22 cellular contexts compared by ENCODE assay signal in genomic region chr11:45058344-45058743, GRCh38.
DNase-seq lines count a peak whose midpoint lies in the region; ATAC-seq, FAIRE-seq and TF ChIP-seq lines count a peak whose summit lies in the region.
"Had no signal": no experiment of that assay in that cellular context is flagged by ENCODE, and none has a peak within 500 bp of the region (broad histone marks: within the 10 kb centered on the region; RNA-seq: fewer than 3 reads in every experiment).

No MANE protein-coding gene starts in this region.

- H3K4me3 Mint-ChIP-seq in dendritic cell treated with granulocyte-macrophage colony-stimulating factor and Interleukin-4, amounts not matched to agents 40 ng/mL and 50 ng/mL, for 4 days = no peak overlapping the region
- H3K4me3 Mint-ChIP-seq in Caco-2 (ENCODE audit: unreplicated experiment) = no peak overlapping the region

- peaks cover 36% of the 10 kb centered on the region for H3K4me1 Mint-ChIP-seq in dendritic cell treated with granulocyte-macrophage colony-stimulating factor and Interleukin-4, amounts not matched to agents 40 ng/mL and 50 ng/mL, for 4 days (ENCODE audit: low read depth)
- no peaks in the 10 kb centered on the region for H3K4me1 Mint-ChIP-seq in Caco-2 (ENCODE audit: low read depth, unreplicated experiment)

- H3K27me3 Mint-ChIP-seq in dendritic cell treated with granulocyte-macrophage colony-stimulating factor and Interleukin-4, amounts not matched to agents 40 ng/mL and 50 ng/mL, for 4 days = peaks cover 5% of the 10 kb centered on the region
- peaks cover 6% of the 10 kb centered on the region for H3K27me3 Mint-ChIP-seq in Caco-2 (ENCODE audit: insufficient read depth, unreplicated experiment)

- no peak for TF ChIP-seq RAD21 in HepG2 (CRISPR knock-in tag; IDR thresholded peaks at IDR 0.05)

- H3K4ac ChIP-seq in neuronal stem cell (ENCODE audit: low read length) = no peak overlapping the region

- 20% methylated on average over 3 of the region's 3 CpGs for WGBS in right lobe of liver (ENCODE audit: insufficient coverage, low coverage, low lambda C conversion rate, missing lambda C conversion rate)
- 0% methylated on average over 3 of the region's 3 CpGs for WGBS in HepG2 (ENCODE audit: low lambda C conversion rate)
- no CpG with 5 or more reads among the region's 3 CpGs for WGBS in neuronal stem cell (ENCODE audit: extremely low coverage in 2 of 2, insufficient read length in 2 of 2, insufficient replicate concordance in 1 of 2), 2 donors

- TF ChIP-seq EP300 in HepG2 (IDR thresholded peaks at IDR 0.05; ENCODE audit: low read depth in 2 of 2, low read length in 2 of 2) = no peak
- no peak for TF ChIP-seq EP300 in HepG2 (CRISPR knock-in tag; IDR thresholded peaks at IDR 0.05; ENCODE audit: borderline replicate concordance)

- CTCF ChIA-PET in HepG2 (lab: Yijun Ruan, JAX; ENCODE audit: low intra/inter-chr PET ratio, low total read pairs) = no interaction called here
- CTCF ChIA-PET in Caco-2 (lab: Charles Lee) = no interaction called here

- no peaks in the 10 kb centered on the region for H4K20me1 ChIP-seq in HepG2 (ENCODE audit: insufficient read depth, low read length)

- TF ChIP-seq POLR2A in right lobe of liver (IDR thresholded peaks at IDR 0.05) (no peak), HepG2 (IDR thresholded peaks at IDR 0.05; ENCODE audit: insufficient read depth in 1 of 2, low read depth in 2 of 2, low read length in 2 of 2) (no peak)

- FAIRE-seq in HepG2 (lab: Jason Lieb, UNC) = no peak
- FAIRE-seq: A549, GM19239 had no signal

- H3K23ac ChIP-seq in neuronal stem cell (ENCODE audit: low read depth, low read length, poor library complexity) = no peak overlapping the region

- H3K4me3 ChIP-seq in right lobe of liver = no peak overlapping the region
- no peak overlapping the region for H3K4me3 ChIP-seq in HepG2 (replicated peaks in 1 of 3; ENCODE audit: insufficient read depth in 1 of 3, low read depth in 2 of 3, low read length in 3 of 3)
- no peak overlapping the region for H3K4me3 ChIP-seq in neuronal stem cell (ENCODE audit: low read length in 2 of 2)
- no peak overlapping the region for H3K4me3 ChIP-seq in upper lobe of right lung
- H3K4me3 ChIP-seq in Caco-2 (ENCODE audit: low read depth, low read length) = no peak overlapping the region
- H3K4me3 ChIP-seq: A549, GM23248 had no signal

- H3K36me3 ChIP-seq in right lobe of liver (no peaks in the 10 kb centered on the region), HepG2 (replicated peaks in 1 of 2; ENCODE audit: control insufficient read depth in 1 of 2, insufficient read depth in 2 of 2, low read length in 2 of 2) (no peaks in the 10 kb centered on the region), neuronal stem cell (replicated peaks in 1 of 2; ENCODE audit: control insufficient read depth in 2 of 2, insufficient read depth in 2 of 2, low read length in 2 of 2) (no peaks in the 10 kb centered on the region), upper lobe of right lung (no peaks in the 10 kb centered on the region), Caco-2 (ENCODE audit: control insufficient read depth, insufficient read depth, low read length) (no peaks in the 10 kb centered on the region)

- no peak overlapping the region for H2AFZ ChIP-seq in HepG2 (ENCODE audit: low read length)
- H2AFZ ChIP-seq in neuronal stem cell (ENCODE audit: low read length) = no peak overlapping the region
- H2AFZ ChIP-seq: GM23248 had no signal

- H2BK5ac ChIP-seq in neuronal stem cell (ENCODE audit: low read length) = no peak overlapping the region

- H3K9ac ChIP-seq in HepG2 (ENCODE audit: insufficient read depth, low read depth, low read length) (no peak overlapping the region), neuronal stem cell (ENCODE audit: low read depth, low read length, poor library complexity) (no peak overlapping the region)
- H3K9ac ChIP-seq: GM23248, SK-N-SH had no signal

- no peak overlapping the region for H2AK5ac ChIP-seq in neuronal stem cell (ENCODE audit: low read depth, low read length)

- H2BK120ac ChIP-seq in neuronal stem cell (ENCODE audit: low read depth, low read length) = no peak overlapping the region

- H3K27me3 ChIP-seq in right lobe of liver (no peaks in the 10 kb centered on the region), HepG2 (ENCODE audit: control insufficient read depth in 1 of 2, insufficient read depth in 2 of 2, low read length in 2 of 2) (peaks cover 0 to 9% of the 10 kb centered on the region in 2 experiments; a peak in 1 of 5 replicates), neuronal stem cell (ENCODE audit: control insufficient read depth in 3 of 3, insufficient read depth in 3 of 3, low read depth in 1 of 3, low read length in 3 of 3) (peaks cover 0 to 17% (median 0%) of the 10 kb centered on the region in 3 experiments), upper lobe of right lung (no peaks in the 10 kb centered on the region), Caco-2 (replicated peaks; ENCODE audit: control insufficient read depth, insufficient read depth, low read length) (no peaks in the 10 kb centered on the region)

- TF ChIP-seq CTCF in right lobe of liver (IDR thresholded peaks at IDR 0.05) (no peak), HepG2 (CRISPR knock-in tag; IDR thresholded peaks at IDR 0.05) (no peak), upper lobe of right lung (IDR thresholded peaks at IDR 0.05) (no peak), Caco-2 (IDR thresholded peaks at IDR 0.05; ENCODE audit: insufficient read depth in 1 of 2, low read depth in 1 of 2, low read length in 1 of 2, severe bottlenecking in 1 of 2, unreplicated experiment in 1 of 2) (no peak)

- H3K14ac ChIP-seq in neuronal stem cell (ENCODE audit: low read length) = no peak overlapping the region

- intact Hi-C loops in right lobe of liver (cut with DNase I) = no loop called here
- intact Hi-C loops in HepG2 (cut with micrococcal nuclease; ENCODE audit: unreplicated experiment) = no loop called here
- intact Hi-C loops in dendritic cell treated with granulocyte-macrophage colony-stimulating factor and Interleukin-4, amounts not matched to agents 40 ng/mL and 50 ng/mL, for 4 days (cut with micrococcal nuclease) = no loop called here
- intact Hi-C loops in upper lobe of right lung (cut with DNase I) = no loop called here
- intact Hi-C loops in Caco-2 (cut with micrococcal nuclease; ENCODE audit: unreplicated experiment) = no loop called here

- H3K27ac Mint-ChIP-seq in dendritic cell treated with granulocyte-macrophage colony-stimulating factor and Interleukin-4, amounts not matched to agents 40 ng/mL and 50 ng/mL, for 4 days = peak overlapping the region; percentile 78
- no peak overlapping the region for H3K27ac Mint-ChIP-seq in Caco-2 (ENCODE audit: unreplicated experiment)

- H3K79me2 ChIP-seq in HepG2 (ENCODE audit: insufficient read depth, low read length) = no peaks in the 10 kb centered on the region

- H3K27ac ChIP-seq in right lobe of liver = no peak overlapping the region
- no peak overlapping the region for H3K27ac ChIP-seq in HepG2 (ENCODE audit: extremely low read length, insufficient read depth, low read length)
- H3K27ac ChIP-seq in neuronal stem cell (replicated peaks; ENCODE audit: low read length) = no peak overlapping the region
- H3K27ac ChIP-seq in upper lobe of right lung = no peak overlapping the region
- H3K27ac ChIP-seq: A549, C4-2B, GM23248 had no signal

- H3K36me3 Mint-ChIP-seq in dendritic cell treated with granulocyte-macrophage colony-stimulating factor and Interleukin-4, amounts not matched to agents 40 ng/mL and 50 ng/mL, for 4 days (ENCODE audit: low read depth) = no peaks in the 10 kb centered on the region
- no peaks in the 10 kb centered on the region for H3K36me3 Mint-ChIP-seq in Caco-2 (ENCODE audit: insufficient read depth, unreplicated experiment)

- no peaks in the 10 kb centered on the region for H3K79me1 ChIP-seq in neuronal stem cell (ENCODE audit: low read depth, low read length)

- H3K9me3 ChIP-seq in right lobe of liver = no peaks in the 10 kb centered on the region
- no peaks in the 10 kb centered on the region for H3K9me3 ChIP-seq in HepG2 (ENCODE audit: low read length)
- H3K9me3 ChIP-seq in neuronal stem cell (replicated peaks in 1 of 2; ENCODE audit: control insufficient read depth in 2 of 2, insufficient read depth in 1 of 2, low read depth in 1 of 2, low read length in 2 of 2) = peaks cover 0 to 2% of the 10 kb centered on the region in 2 donors
- H3K9me3 ChIP-seq in upper lobe of right lung = no peaks in the 10 kb centered on the region
- no peaks in the 10 kb centered on the region for H3K9me3 ChIP-seq in Caco-2
- H3K9me3 ChIP-seq: A549, SK-N-SH had no signal

- no peaks in the 10 kb centered on the region for H3K4me1 ChIP-seq in right lobe of liver
- H3K4me1 ChIP-seq in HepG2 (ENCODE audit: insufficient read depth, low read length) = no peaks in the 10 kb centered on the region
- H3K4me1 ChIP-seq in neuronal stem cell (ENCODE audit: control insufficient read depth in 2 of 2, insufficient read depth in 1 of 2, low read depth in 1 of 2, low read length in 2 of 2) = peaks cover 0 to 30% of the 10 kb centered on the region in 2 donors
- H3K4me1 ChIP-seq in upper lobe of right lung = peaks cover 7% of the 10 kb centered on the region
- no peaks in the 10 kb centered on the region for H3K4me1 ChIP-seq in Caco-2

- H2BK12ac ChIP-seq in neuronal stem cell (ENCODE audit: low read length) = no peak overlapping the region

- peak overlapping the region; percentile 32 for H3K18ac ChIP-seq in neuronal stem cell (ENCODE audit: low read length)

- no peak overlapping the region for H4K8ac ChIP-seq in neuronal stem cell (ENCODE audit: low read depth, low read length)

- DNase-seq in right lobe of liver (no peak), HepG2 (ENCODE audit: low spot score) (no peak), neuronal stem cell (ENCODE audit: low spot score) (no peak), upper lobe of right lung (no peak), Caco-2 (no peak)
- DNase-seq: AML-193, H7, Karpas-422, NCI-H1092 treated with DMSO at 0.1 percent for 48 hours, NCI-H187, NCI-H2171, NCI-H226, NCI-H510A, SK-N-SH had no signal

- POLR2A ChIA-PET in HepG2 (lab: Yijun Ruan, JAX) (no interaction called here), Caco-2 (lab: Charles Lee) (no interaction called here)

- peaks cover 9% of the 10 kb centered on the region for H3K9me3 Mint-ChIP-seq in dendritic cell treated with granulocyte-macrophage colony-stimulating factor and Interleukin-4, amounts not matched to agents 40 ng/mL and 50 ng/mL, for 4 days
- no peaks in the 10 kb centered on the region for H3K9me3 Mint-ChIP-seq in Caco-2 (ENCODE audit: unreplicated experiment)

- BruUV-seq in HepG2 (replicated peaks; lab: Mats Ljungman, UMichigan) (no TSS peak), Caco-2 (replicated peaks; lab: Mats Ljungman, UMichigan) (no TSS peak)

- no peak overlapping the region for H4K91ac ChIP-seq in neuronal stem cell (ENCODE audit: low read depth, low read length, poor library complexity)

- peak; percentile 52 to 64 (median 56) for ATAC-seq in right lobe of liver
- ATAC-seq in HepG2 = no peak
- peak; percentile 58 for ATAC-seq in upper lobe of right lung
- ATAC-seq in HG02870 (IDR thresholded peaks at IDR 0.05; ENCODE audit: unreplicated experiment) = no peak
- ATAC-seq in GM21717 (IDR thresholded peaks at IDR 0.05; ENCODE audit: unreplicated experiment) = no peak
- ATAC-seq: A549, Panc1 had no signal

- H2BK15ac ChIP-seq in neuronal stem cell (ENCODE audit: low read length) = peak overlapping the region; percentile 86

- in situ Hi-C loops in HepG2 (cut with HindIII; ENCODE audit: extremely low pct_ligation_motif_present, low pct_unique_long_range_greater_than_20kb) = no loop called here

- no peak overlapping the region for H3K4me2 ChIP-seq in HepG2 (ENCODE audit: low read depth, low read length)
- no peak overlapping the region for H3K4me2 ChIP-seq in neuronal stem cell (ENCODE audit: insufficient read depth, low read length, poor library complexity, severe bottlenecking)
- H3K4me2 ChIP-seq: A549, SK-N-SH had no signal

Comparison
In these comparisons a context has a peak if more than half of its experiments do, and no peak if none do; other contexts are left out.
1. ATAC-seq: peak in right lobe of liver (4 of 4) and upper lobe of right lung (single experiment); none in HepG2 (single experiment), HG02870 (single experiment) and GM21717 (single experiment).